Comparison of ENCODE assay signal across 1 cellular context in the genomic region with DNA sequence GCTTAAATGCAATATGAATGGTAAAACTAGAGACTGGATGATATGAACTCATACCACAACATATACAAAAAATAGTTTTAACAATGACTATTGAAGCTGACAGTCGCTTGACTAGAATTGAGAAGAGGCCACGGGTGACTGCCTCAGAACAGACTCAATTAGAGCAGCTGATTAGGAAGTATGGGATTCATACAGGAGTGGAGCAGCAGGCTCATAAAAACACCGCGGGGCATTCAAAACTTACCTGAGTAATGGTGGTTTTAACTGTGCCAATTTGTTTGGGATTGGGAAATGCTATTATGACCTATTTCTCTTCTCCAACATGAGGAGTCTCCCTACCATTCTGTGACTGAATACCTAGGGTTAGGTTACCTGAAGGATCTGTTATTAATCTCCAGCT.
A peak's percentile ranks its signal among the peaks of the same experiment; 100 is the strongest.
TF ChIP-seq lines count a peak whose summit lies in the region.

No MANE protein-coding gene starts in this region.

TF ChIP-seq in HEK293, 187 proteins besides CTCF, POLR2A, EP300 and RAD21 (continued from another document):
- TF ChIP-seq ZBTB44 (tag by site-specific recombination; IDR thresholded peaks at IDR 0.05), result peak; percentile 13; the same call in 1 of the 2 replicates
- TF ChIP-seq, protein P1, sequence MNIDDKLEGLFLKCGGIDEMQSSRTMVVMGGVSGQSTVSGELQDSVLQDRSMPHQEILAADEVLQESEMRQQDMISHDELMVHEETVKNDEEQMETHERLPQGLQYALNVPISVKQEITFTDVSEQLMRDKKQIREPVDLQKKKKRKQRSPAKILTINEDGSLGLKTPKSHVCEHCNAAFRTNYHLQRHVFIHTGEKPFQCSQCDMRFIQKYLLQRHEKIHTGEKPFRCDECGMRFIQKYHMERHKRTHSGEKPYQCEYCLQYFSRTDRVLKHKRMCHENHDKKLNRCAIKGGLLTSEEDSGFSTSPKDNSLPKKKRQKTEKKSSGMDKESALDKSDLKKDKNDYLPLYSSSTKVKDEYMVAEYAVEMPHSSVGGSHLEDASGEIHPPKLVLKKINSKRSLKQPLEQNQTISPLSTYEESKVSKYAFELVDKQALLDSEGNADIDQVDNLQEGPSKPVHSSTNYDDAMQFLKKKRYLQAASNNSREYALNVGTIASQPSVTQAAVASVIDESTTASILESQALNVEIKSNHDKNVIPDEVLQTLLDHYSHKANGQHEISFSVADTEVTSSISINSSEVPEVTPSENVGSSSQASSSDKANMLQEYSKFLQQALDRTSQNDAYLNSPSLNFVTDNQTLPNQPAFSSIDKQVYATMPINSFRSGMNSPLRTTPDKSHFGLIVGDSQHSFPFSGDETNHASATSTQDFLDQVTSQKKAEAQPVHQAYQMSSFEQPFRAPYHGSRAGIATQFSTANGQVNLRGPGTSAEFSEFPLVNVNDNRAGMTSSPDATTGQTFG (tag by site-specific recombination; IDR thresholded peaks at IDR 0.05; ENCODE audit: borderline replicate concordance), result no peak
- no peak for TF ChIP-seq ZNF704 (tag by site-specific recombination; IDR thresholded peaks at IDR 0.05)
- peak; percentile 81 for TF ChIP-seq WT1 (tag by site-specific recombination; IDR thresholded peaks at IDR 0.05)
- no peak for TF ChIP-seq KLF10 (tag by site-specific recombination; IDR thresholded peaks at IDR 0.05)
- TF ChIP-seq ZNF777 (tag by site-specific recombination; IDR thresholded peaks at IDR 0.05; ENCODE audit: borderline replicate concordance), result no peak
- TF ChIP-seq, protein P2, sequence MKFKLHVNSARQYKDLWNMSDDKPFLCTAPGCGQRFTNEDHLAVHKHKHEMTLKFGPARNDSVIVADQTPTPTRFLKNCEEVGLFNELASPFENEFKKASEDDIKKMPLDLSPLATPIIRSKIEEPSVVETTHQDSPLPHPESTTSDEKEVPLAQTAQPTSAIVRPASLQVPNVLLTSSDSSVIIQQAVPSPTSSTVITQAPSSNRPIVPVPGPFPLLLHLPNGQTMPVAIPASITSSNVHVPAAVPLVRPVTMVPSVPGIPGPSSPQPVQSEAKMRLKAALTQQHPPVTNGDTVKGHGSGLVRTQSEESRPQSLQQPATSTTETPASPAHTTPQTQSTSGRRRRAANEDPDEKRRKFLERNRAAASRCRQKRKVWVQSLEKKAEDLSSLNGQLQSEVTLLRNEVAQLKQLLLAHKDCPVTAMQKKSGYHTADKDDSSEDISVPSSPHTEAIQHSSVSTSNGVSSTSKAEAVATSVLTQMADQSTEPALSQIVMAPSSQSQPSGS (tag by site-specific recombination; IDR thresholded peaks at IDR 0.05; ENCODE audit: low read depth), result no peak
- TF ChIP-seq ZBTB1 (tag by site-specific recombination; IDR thresholded peaks at IDR 0.05), result no peak
- no peak for TF ChIP-seq ZNF776 (tag by site-specific recombination; IDR thresholded peaks at IDR 0.05; ENCODE audit: borderline replicate concordance)
- TF ChIP-seq PRDM6 (tag by site-specific recombination; IDR thresholded peaks at IDR 0.05), result peak; percentile 75
- TF ChIP-seq ZNF560 (tag by site-specific recombination; IDR thresholded peaks at IDR 0.05; ENCODE audit: borderline replicate concordance), result no peak
- no peak for TF ChIP-seq ZNF677 (tag by site-specific recombination; IDR thresholded peaks at IDR 0.05)
- no peak for TF ChIP-seq KLF16 (tag by site-specific recombination; IDR thresholded peaks at IDR 0.05)
- 0 out of 2 replicates have a peak, but pooled peaks have one; percentile 23 for TF ChIP-seq SP7 (tag by site-specific recombination; IDR thresholded peaks at IDR 0.05)
- TF ChIP-seq GFI1B (tag by site-specific recombination; IDR thresholded peaks at IDR 0.05), result 0 out of 2 replicates have a peak, but pooled peaks have one; percentile 13
- no peak for TF ChIP-seq SALL2 (tag by site-specific recombination; IDR thresholded peaks at IDR 0.05; ENCODE audit: borderline replicate concordance)
- TF ChIP-seq ZNF501 (tag by site-specific recombination; IDR thresholded peaks at IDR 0.05), result no peak
- no peak; the same call in 1 of the 2 replicates for TF ChIP-seq ZNF24 (tag by site-specific recombination; IDR thresholded peaks at IDR 0.05)
- TF ChIP-seq ZNF664 (tag by site-specific recombination; IDR thresholded peaks at IDR 0.05), result peak; percentile 88
- no peak for TF ChIP-seq ZNF623 (tag by site-specific recombination; IDR thresholded peaks at IDR 0.05)
- peak; percentile 19; the same call in 1 of the 2 replicates for TF ChIP-seq GLIS1 (tag by site-specific recombination; IDR thresholded peaks at IDR 0.05)
- TF ChIP-seq ZNF350 (tag by site-specific recombination; IDR thresholded peaks at IDR 0.05), result no peak
- no peak for TF ChIP-seq ZNF837 (tag by site-specific recombination; IDR thresholded peaks at IDR 0.05)
- peak; percentile 9; the same call in 1 of the 2 replicates for TF ChIP-seq SCRT2 (tag by site-specific recombination; IDR thresholded peaks at IDR 0.05)
- TF ChIP-seq ZNF558 (tag by site-specific recombination; IDR thresholded peaks at IDR 0.05), result no peak
- TF ChIP-seq, protein P3, sequence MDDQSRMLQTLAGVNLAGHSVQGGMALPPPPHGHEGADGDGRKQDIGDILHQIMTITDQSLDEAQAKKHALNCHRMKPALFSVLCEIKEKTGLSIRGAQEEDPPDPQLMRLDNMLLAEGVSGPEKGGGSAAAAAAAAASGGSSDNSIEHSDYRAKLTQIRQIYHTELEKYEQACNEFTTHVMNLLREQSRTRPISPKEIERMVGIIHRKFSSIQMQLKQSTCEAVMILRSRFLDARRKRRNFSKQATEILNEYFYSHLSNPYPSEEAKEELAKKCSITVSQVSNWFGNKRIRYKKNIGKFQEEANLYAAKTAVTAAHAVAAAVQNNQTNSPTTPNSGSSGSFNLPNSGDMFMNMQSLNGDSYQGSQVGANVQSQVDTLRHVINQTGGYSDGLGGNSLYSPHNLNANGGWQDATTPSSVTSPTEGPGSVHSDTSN (CRISPR knock-in tag; IDR thresholded peaks at IDR 0.05), result no peak
- TF ChIP-seq ZNF660 (tag by site-specific recombination; IDR thresholded peaks at IDR 0.05), result 0 out of 2 replicates have a peak, but pooled peaks have one; percentile 20
- no peak for TF ChIP-seq ZNF747 (tag by site-specific recombination; IDR thresholded peaks at IDR 0.05)
- TF ChIP-seq ZNF621 (tag by site-specific recombination; IDR thresholded peaks at IDR 0.05), result no peak
- TF ChIP-seq, protein P4, sequence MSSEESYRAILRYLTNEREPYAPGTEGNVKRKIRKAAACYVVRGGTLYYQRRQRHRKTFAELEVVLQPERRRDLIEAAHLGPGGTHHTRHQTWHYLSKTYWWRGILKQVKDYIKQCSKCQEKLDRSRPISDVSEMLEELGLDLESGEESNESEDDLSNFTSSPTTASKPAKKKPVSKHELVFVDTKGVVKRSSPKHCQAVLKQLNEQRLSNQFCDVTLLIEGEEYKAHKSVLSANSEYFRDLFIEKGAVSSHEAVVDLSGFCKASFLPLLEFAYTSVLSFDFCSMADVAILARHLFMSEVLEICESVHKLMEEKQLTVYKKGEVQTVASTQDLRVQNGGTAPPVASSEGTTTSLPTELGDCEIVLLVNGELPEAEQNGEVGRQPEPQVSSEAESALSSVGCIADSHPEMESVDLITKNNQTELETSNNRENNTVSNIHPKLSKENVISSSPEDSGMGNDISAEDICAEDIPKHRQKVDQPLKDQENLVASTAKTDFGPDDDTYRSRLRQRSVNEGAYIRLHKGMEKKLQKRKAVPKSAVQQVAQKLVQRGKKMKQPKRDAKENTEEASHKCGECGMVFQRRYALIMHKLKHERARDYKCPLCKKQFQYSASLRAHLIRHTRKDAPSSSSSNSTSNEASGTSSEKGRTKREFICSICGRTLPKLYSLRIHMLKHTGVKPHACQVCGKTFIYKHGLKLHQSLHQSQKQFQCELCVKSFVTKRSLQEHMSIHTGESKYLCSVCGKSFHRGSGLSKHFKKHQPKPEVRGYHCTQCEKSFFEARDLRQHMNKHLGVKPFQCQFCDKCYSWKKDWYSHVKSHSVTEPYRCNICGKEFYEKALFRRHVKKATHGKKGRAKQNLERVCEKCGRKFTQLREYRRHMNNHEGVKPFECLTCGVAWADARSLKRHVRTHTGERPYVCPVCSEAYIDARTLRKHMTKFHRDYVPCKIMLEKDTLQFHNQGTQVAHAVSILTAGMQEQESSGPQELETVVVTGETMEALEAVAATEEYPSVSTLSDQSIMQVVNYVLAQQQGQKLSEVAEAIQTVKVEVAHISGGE (tag by site-specific recombination; conservative IDR thresholded peaks at IDR 0.05; ENCODE audit: low read depth), result no peak
- TF ChIP-seq ZNF510 (tag by site-specific recombination; IDR thresholded peaks at IDR 0.05; ENCODE audit: insufficient replicate concordance), result no peak
- 0 out of 2 replicates have a peak, but pooled peaks have one; percentile 47 for TF ChIP-seq ZNF561 (tag by site-specific recombination; IDR thresholded peaks at IDR 0.05; ENCODE audit: borderline replicate concordance)
- TF ChIP-seq, protein P5, sequence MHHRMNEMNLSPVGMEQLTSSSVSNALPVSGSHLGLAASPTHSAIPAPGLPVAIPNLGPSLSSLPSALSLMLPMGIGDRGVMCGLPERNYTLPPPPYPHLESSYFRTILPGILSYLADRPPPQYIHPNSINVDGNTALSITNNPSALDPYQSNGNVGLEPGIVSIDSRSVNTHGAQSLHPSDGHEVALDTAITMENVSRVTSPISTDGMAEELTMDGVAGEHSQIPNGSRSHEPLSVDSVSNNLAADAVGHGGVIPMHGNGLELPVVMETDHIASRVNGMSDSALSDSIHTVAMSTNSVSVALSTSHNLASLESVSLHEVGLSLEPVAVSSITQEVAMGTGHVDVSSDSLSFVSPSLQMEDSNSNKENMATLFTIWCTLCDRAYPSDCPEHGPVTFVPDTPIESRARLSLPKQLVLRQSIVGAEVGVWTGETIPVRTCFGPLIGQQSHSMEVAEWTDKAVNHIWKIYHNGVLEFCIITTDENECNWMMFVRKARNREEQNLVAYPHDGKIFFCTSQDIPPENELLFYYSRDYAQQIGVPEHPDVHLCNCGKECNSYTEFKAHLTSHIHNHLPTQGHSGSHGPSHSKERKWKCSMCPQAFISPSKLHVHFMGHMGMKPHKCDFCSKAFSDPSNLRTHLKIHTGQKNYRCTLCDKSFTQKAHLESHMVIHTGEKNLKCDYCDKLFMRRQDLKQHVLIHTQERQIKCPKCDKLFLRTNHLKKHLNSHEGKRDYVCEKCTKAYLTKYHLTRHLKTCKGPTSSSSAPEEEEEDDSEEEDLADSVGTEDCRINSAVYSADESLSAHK (tag by site-specific recombination; IDR thresholded peaks at IDR 0.05), result peak; percentile 68
- no peak for TF ChIP-seq ZNF670 (tag by site-specific recombination; IDR thresholded peaks at IDR 0.05; ENCODE audit: low read depth)
- TF ChIP-seq ZNF785 (tag by site-specific recombination; IDR thresholded peaks at IDR 0.05), result no peak
- no peak for TF ChIP-seq ZNF530 (tag by site-specific recombination; IDR thresholded peaks at IDR 0.05; ENCODE audit: low read depth)
- TF ChIP-seq ZNF184 (tag by site-specific recombination; IDR thresholded peaks at IDR 0.05), result no peak
- TF ChIP-seq, protein P6, sequence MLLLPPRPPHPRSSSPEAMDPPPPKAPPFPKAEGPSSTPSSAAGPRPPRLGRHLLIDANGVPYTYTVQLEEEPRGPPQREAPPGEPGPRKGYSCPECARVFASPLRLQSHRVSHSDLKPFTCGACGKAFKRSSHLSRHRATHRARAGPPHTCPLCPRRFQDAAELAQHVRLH (tag by site-specific recombination; IDR thresholded peaks at IDR 0.05), result no peak
- TF ChIP-seq, protein P7, sequence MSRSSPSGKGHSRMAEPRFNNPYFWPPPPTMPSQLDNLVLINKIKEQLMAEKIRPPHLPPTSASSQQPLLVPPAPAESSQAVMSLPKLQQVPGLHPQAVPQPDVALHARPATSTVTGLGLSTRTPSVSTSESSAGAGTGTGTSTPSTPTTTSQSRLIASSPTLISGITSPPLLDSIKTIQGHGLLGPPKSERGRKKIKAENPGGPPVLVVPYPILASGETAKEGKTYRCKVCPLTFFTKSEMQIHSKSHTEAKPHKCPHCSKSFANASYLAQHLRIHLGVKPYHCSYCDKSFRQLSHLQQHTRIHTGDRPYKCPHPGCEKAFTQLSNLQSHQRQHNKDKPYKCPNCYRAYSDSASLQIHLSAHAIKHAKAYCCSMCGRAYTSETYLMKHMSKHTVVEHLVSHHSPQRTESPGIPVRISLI (tag by site-specific recombination; IDR thresholded peaks at IDR 0.05), result no peak
